ENCODE assay signal across 1 cellular context in the genomic region with DNA sequence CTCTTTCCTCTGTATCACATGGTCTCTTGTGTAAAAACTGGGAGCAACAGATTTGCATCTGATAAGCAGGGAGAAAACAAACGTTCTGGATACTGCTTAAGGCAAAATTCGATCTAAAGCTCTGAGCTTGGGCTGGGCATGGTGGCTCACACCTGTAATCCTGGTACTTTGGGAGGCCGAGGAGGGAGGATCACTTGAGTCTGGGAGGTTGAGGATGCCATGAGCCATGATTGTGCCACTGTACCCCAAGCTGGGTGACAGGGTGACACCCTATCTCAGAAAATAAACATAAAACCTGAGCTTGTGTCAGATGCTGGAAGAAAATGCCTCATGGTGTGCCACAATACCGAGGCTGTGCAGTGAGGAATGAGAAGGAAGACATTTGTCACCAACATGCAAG.
TF ChIP-seq lines count a peak whose summit lies in the region.

No MANE protein-coding gene starts in this region.

TF ChIP-seq in K562, 482 proteins besides CTCF, POLR2A, EP300 and RAD21 (continued from another document):
- TF ChIP-seq, protein P1, sequence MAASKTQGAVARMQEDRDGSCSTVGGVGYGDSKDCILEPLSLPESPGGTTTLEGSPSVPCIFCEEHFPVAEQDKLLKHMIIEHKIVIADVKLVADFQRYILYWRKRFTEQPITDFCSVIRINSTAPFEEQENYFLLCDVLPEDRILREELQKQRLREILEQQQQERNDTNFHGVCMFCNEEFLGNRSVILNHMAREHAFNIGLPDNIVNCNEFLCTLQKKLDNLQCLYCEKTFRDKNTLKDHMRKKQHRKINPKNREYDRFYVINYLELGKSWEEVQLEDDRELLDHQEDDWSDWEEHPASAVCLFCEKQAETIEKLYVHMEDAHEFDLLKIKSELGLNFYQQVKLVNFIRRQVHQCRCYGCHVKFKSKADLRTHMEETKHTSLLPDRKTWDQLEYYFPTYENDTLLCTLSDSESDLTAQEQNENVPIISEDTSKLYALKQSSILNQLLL (CRISPR knock-in tag; IDR thresholded peaks at IDR 0.05; ENCODE audit: borderline replicate concordance) = no peak
- TF ChIP-seq, protein P2, sequence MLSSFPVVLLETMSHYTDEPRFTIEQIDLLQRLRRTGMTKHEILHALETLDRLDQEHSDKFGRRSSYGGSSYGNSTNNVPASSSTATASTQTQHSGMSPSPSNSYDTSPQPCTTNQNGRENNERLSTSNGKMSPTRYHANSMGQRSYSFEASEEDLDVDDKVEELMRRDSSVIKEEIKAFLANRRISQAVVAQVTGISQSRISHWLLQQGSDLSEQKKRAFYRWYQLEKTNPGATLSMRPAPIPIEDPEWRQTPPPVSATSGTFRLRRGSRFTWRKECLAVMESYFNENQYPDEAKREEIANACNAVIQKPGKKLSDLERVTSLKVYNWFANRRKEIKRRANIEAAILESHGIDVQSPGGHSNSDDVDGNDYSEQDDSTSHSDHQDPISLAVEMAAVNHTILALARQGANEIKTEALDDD (IDR thresholded peaks at IDR 0.05) = no peak
- no peak for TF ChIP-seq ZNF436 (CRISPR knock-in tag; IDR thresholded peaks at IDR 0.05)
TF ChIP-seq in K562: peak in this region for 0.
